In genomic region chr14:99964979-99965378, GRCh38 we compare ENCODE assay signal across 28 cellular contexts.
"Had no signal": no experiment of that assay in that cellular context is flagged by ENCODE, and none has a peak within 500 bp of the region (broad histone marks: within the 10 kb centered on the region; RNA-seq: fewer than 3 reads in every experiment).

No MANE protein-coding gene starts in this region.

- ATAC-seq: activated CD8-positive, alpha-beta T cell treated with anti-CD3 and anti-CD28 coated beads for 36 hours; activated T-cell treated with anti-CD3 and anti-CD28 coated beads, Interleukin-2, amount 50 U/mL, for 72 hours; activated T-helper 17 cell treated with anti-CD3 and anti-CD28 coated beads, Interleukin-2, amount 50 U/mL, for 72 hours; Panc1 had no signal

- H3K27me3 ChIP-seq: cardiac muscle cell, SJCRH30 had no signal

- H3K4me3 ChIP-seq: cardiac muscle cell, SJCRH30, SK-N-MC had no signal

- DNase-seq: activated CD4-positive, alpha-beta T cell treated with anti-CD3 and anti-CD28 coated beads, Interleukin-2, amount 10 ng/mL, durations not matched to agents 24 days and 14 days; activated CD4-positive, alpha-beta T cell treated with anti-CD3 and anti-CD28 coated beads, Interleukin-2, amount 50 U/mL, for 4 hours; activated CD8-positive, alpha-beta T cell treated with anti-CD3 and anti-CD28 coated beads for 36 hours; activated effector memory CD4-positive, alpha-beta T cell treated with anti-CD3 and anti-CD28 coated beads, Interleukin-2, amount 50 U/mL, for 16 hours; activated naive CD4-positive, alpha-beta T cell; activated naive CD4-positive, alpha-beta T cell treated with anti-CD3 and anti-CD28 coated beads, Interleukin-2, amount 50 U/mL, for 16 hours; activated naive CD8-positive, alpha-beta T cell treated with anti-CD3 and anti-CD28 coated beads for 36 hours; activated T-cell treated with anti-CD3 and anti-CD28 coated beads, Interleukin-2, amount 50 U/mL, for 1 hour; activated T-cell treated with anti-CD3 and anti-CD28 coated beads, Interleukin-2, amount 50 U/mL, for 72 hours; amniotic stem cell; aorta; Kasumi-1; KG1; MM.1S; NCI-H1105; NCI-H1417 treated with DMSO at 0.1 percent for 48 hours; NCI-H187 treated with DMSO at 0.1 percent for 48 hours; NCI-H2081; NCI-H345; NCI-H524 treated with DMSO at 0.1 percent for 48 hours; NCI-H774; SHP77; SJCRH30; T1000 had no signal

- H3K9me3 ChIP-seq: SJCRH30 had no signal

- H3K27ac ChIP-seq: SJCRH30, SK-N-MC had no signal

- H3K36me3 ChIP-seq: cardiac muscle cell, SJCRH30 had no signal
